ENCODE assay signal across 21 cellular contexts in genomic region chr6:25984265-25984664, GRCh38. TPM values are rescaled to one million over a fixed set of nuclear protein-coding genes. Genes with fewer than 3 reads are reported as not detected.
DNase-seq lines count a peak whose midpoint lies in the region; ATAC-seq and TF ChIP-seq lines count a peak whose summit lies in the region.
"Had no signal": no experiment of that assay in that cellular context is flagged by ENCODE, and none has a peak within 500 bp of the region (broad histone marks: within the 10 kb centered on the region; RNA-seq: fewer than 3 reads in every experiment).

No MANE protein-coding gene starts in this region.

- POLR2A ChIA-PET in PC-3 (lab: Charles Lee; ENCODE audit: unreplicated experiment): no interaction called here

- no peak for ATAC-seq in stimulated activated naive CD8-positive, alpha-beta T cell treated with anti-CD3 and anti-CD28 coated beads, Interleukin-15, amount 100 ng/mL, for 72 hours
- peak; percentile 77 for ATAC-seq in PC-3
- no peak for ATAC-seq in memory B cell (ENCODE audit: low read depth)
- no peak for ATAC-seq in HG03460 (IDR thresholded peaks at IDR 0.05; ENCODE audit: unreplicated experiment)
- ATAC-seq: GM23338 had no signal

- no peak overlapping the region for H3K4me3 ChIP-seq in PC-3 (ENCODE audit: low read length)
- H3K4me3 ChIP-seq: BLaER1 treated with 17β-estradiol and CSF1 and Interleukin-3, amounts not matched to agents 10 nM and 100 nM; GM23338; SJCRH30 had no signal

- CTCF ChIA-PET in PC-3 (lab: Charles Lee): no interaction called here

- H3K36me3 Mint-ChIP-seq in stimulated activated naive CD8-positive, alpha-beta T cell treated with anti-CD3 and anti-CD28 coated beads, Interleukin-15, Interleukin-2, amounts not matched to agents 100 ng/mL and 50 ng/mL, for 24 hours (ENCODE audit: low read depth): peaks cover 69% of the 10 kb centered on the region
- H3K36me3 Mint-ChIP-seq in memory B cell: peaks cover 50% of the 10 kb centered on the region

- no peak overlapping the region for H3K4me2 ChIP-seq in PC-3 (ENCODE audit: low read length)
- H3K4me2 ChIP-seq: BLaER1 treated with 17β-estradiol and CSF1 and Interleukin-3, amounts not matched to agents 10 nM and 100 nM; GM23338; KMS-11 had no signal

- H3K27me3 ChIP-seq in PC-3 (ENCODE audit: low read length): no peaks in the 10 kb centered on the region
- H3K27me3 ChIP-seq: BLaER1 treated with 17β-estradiol and CSF1 and Interleukin-3, amounts not matched to agents 10 nM and 100 nM; SJCRH30 had no signal

- H3K27me3 Mint-ChIP-seq in stimulated activated naive CD8-positive, alpha-beta T cell treated with anti-CD3 and anti-CD28 coated beads, Interleukin-15, Interleukin-2, amounts not matched to agents 100 ng/mL and 50 ng/mL, for 24 hours: no peaks in the 10 kb centered on the region
- no peaks in the 10 kb centered on the region for H3K27me3 Mint-ChIP-seq in stimulated activated naive CD8-positive, alpha-beta T cell treated with anti-CD3 and anti-CD28 coated beads, Interleukin-15, amount 100 ng/mL, for 72 hours
- H3K27me3 Mint-ChIP-seq in memory B cell: no peaks in the 10 kb centered on the region

- no peak overlapping the region for H3K4me3 Mint-ChIP-seq in stimulated activated naive CD8-positive, alpha-beta T cell treated with anti-CD3 and anti-CD28 coated beads, Interleukin-15, Interleukin-2, amounts not matched to agents 100 ng/mL and 50 ng/mL, for 24 hours
- no peak overlapping the region for H3K4me3 Mint-ChIP-seq in stimulated activated naive CD8-positive, alpha-beta T cell treated with anti-CD3 and anti-CD28 coated beads, Interleukin-15, amount 100 ng/mL, for 72 hours
- H3K4me3 Mint-ChIP-seq in memory B cell: no peak overlapping the region
- H3K4me3 Mint-ChIP-seq: GM23338 had no signal

- no peaks in the 10 kb centered on the region for H3K79me2 ChIP-seq in PC-3 (ENCODE audit: low read length)

- no peak overlapping the region for H2AFZ ChIP-seq in PC-3 (ENCODE audit: low read length)
- H2AFZ ChIP-seq: GM23338 had no signal

- no peak for DNase-seq in stimulated activated naive CD8-positive, alpha-beta T cell treated with anti-CD3 and anti-CD28 coated beads, Interleukin-15, amount 100 ng/mL, for 72 hours
- DNase-seq in PC-3: peak; percentile 37
- DNase-seq in memory B cell (ENCODE audit: low spot score in 2 of 2): no peak
- no peak for DNase-seq in SKM-1 (lab: John Stamatoyannopoulos, UW; ENCODE audit: unreplicated experiment)
- no peak for DNase-seq in mesenteric fat pad (ENCODE audit: low spot score)
- DNase-seq: DMS53; GDM1; HCEC 1CT; NCI-H1105; NCI-H146; NCI-H2029; NCI-H2227 treated with DMSO at 0.1 percent for 48 hours; NCI-H510A; NCI-H774; NK-92 treated with Interleukin-12 subunit alpha and Interleukin-12 subunit beta, amount 100 ng/mL, for 24 hours; SJCRH30 had no signal

- no peaks in the 10 kb centered on the region for H3F3A ChIP-seq in PC-3 (ENCODE audit: low read length, unreplicated experiment)

- H3K27ac Mint-ChIP-seq in stimulated activated naive CD8-positive, alpha-beta T cell treated with anti-CD3 and anti-CD28 coated beads, Interleukin-15, Interleukin-2, amounts not matched to agents 100 ng/mL and 50 ng/mL, for 24 hours: peak overlapping the region; percentile 21
- H3K27ac Mint-ChIP-seq in stimulated activated naive CD8-positive, alpha-beta T cell treated with anti-CD3 and anti-CD28 coated beads, Interleukin-15, amount 100 ng/mL, for 72 hours: no peak overlapping the region
- H3K27ac Mint-ChIP-seq in memory B cell: peak overlapping the region; percentile 86
- H3K27ac Mint-ChIP-seq: GM23338 had no signal

- peaks cover 10% of the 10 kb centered on the region for H3K4me1 Mint-ChIP-seq in stimulated activated naive CD8-positive, alpha-beta T cell treated with anti-CD3 and anti-CD28 coated beads, Interleukin-15, Interleukin-2, amounts not matched to agents 100 ng/mL and 50 ng/mL, for 24 hours (ENCODE audit: low read depth)
- H3K4me1 Mint-ChIP-seq in stimulated activated naive CD8-positive, alpha-beta T cell treated with anti-CD3 and anti-CD28 coated beads, Interleukin-15, amount 100 ng/mL, for 72 hours: peaks cover 11% of the 10 kb centered on the region
- H3K4me1 Mint-ChIP-seq in memory B cell: peaks cover 22% of the 10 kb centered on the region

- no peaks in the 10 kb centered on the region for H4K20me1 ChIP-seq in PC-3 (ENCODE audit: low read length)

- TF ChIP-seq CTCF in PC-3 (conservative IDR thresholded peaks at IDR 0.05; ENCODE audit: low read depth, low read length): no peak

- no peaks in the 10 kb centered on the region for H3K9me3 ChIP-seq in PC-3 (ENCODE audit: low read length)
- H3K9me3 ChIP-seq: BLaER1 treated with 17β-estradiol and CSF1 and Interleukin-3, amounts not matched to agents 10 nM and 100 nM; SJCRH30 had no signal

- no peaks in the 10 kb centered on the region for H3K9me3 Mint-ChIP-seq in stimulated activated naive CD8-positive, alpha-beta T cell treated with anti-CD3 and anti-CD28 coated beads, Interleukin-15, Interleukin-2, amounts not matched to agents 100 ng/mL and 50 ng/mL, for 24 hours
- H3K9me3 Mint-ChIP-seq in stimulated activated naive CD8-positive, alpha-beta T cell treated with anti-CD3 and anti-CD28 coated beads, Interleukin-15, amount 100 ng/mL, for 72 hours: peaks cover 0 to 10% of the 10 kb centered on the region in 2 donors
- H3K9me3 Mint-ChIP-seq in memory B cell: no peaks in the 10 kb centered on the region
- H3K9me3 Mint-ChIP-seq: GM23338 had no signal

- H3K9me2 ChIP-seq in PC-3 (replicated peaks; ENCODE audit: low read length): no peaks in the 10 kb centered on the region

- H3K9ac ChIP-seq in PC-3 (ENCODE audit: low read length): no peak overlapping the region
- H3K9ac ChIP-seq: BLaER1 treated with 17β-estradiol and CSF1 and Interleukin-3, amounts not matched to agents 10 nM and 100 nM; KMS-11 had no signal

- peaks cover 27% of the 10 kb centered on the region for H3K36me3 ChIP-seq in PC-3 (ENCODE audit: low read depth, low read length)

- no TSS peak for BruUV-seq in PC-3 (replicated peaks; lab: Mats Ljungman, UMichigan)

- intact Hi-C loops in PC-3 (cut with micrococcal nuclease): no loop called here

- H3K27ac ChIP-seq in PC-3 (ENCODE audit: low read length): no peak overlapping the region
- H3K27ac ChIP-seq: BLaER1 treated with 17β-estradiol and CSF1 and Interleukin-3, amounts not matched to agents 10 nM and 100 nM; KMS-11; SJCRH30 had no signal

- H3K4me1 ChIP-seq in PC-3 (ENCODE audit: insufficient read depth, low read length): peaks cover 6% of the 10 kb centered on the region; the same call in 1 of the 2 replicates
- H3K4me1 ChIP-seq: SJCRH30 had no signal

RNA-seq across cellular contexts. Expression of gene TRIM38, which starts 21.7 kb away (rescaled TPM):
- total RNA-seq in PC-3 (2014; rRNA removed) (5.6 and 6.4 TPM in 2 replicates), mesenteric fat pad (11.5 TPM)

RNA-seq across cellular contexts. Expression of gene SLC17A2, which starts 53.8 kb away (rescaled TPM):
- total RNA-seq in PC-3 (2014; rRNA removed) (not detected in 2 replicates), mesenteric fat pad (not detected)
- total RNA-seq: GM23338, SJCRH30 had no signal

Comparison
In these comparisons a context has a peak if more than half of its experiments do, and no peak if none do; other contexts are left out.
1. H3K27ac Mint-ChIP-seq: peak in stimulated activated naive CD8-positive, alpha-beta T cell treated with anti-CD3 and anti-CD28 coated beads, Interleukin-15, Interleukin-2, amounts not matched to agents 100 ng/mL and 50 ng/mL, for 24 hours (single experiment) and memory B cell (single experiment); none in stimulated activated naive CD8-positive, alpha-beta T cell treated with anti-CD3 and anti-CD28 coated beads, Interleukin-15, amount 100 ng/mL, for 72 hours (0 of 2).